1 cellular context compared by ENCODE assay signal in the genomic region with DNA sequence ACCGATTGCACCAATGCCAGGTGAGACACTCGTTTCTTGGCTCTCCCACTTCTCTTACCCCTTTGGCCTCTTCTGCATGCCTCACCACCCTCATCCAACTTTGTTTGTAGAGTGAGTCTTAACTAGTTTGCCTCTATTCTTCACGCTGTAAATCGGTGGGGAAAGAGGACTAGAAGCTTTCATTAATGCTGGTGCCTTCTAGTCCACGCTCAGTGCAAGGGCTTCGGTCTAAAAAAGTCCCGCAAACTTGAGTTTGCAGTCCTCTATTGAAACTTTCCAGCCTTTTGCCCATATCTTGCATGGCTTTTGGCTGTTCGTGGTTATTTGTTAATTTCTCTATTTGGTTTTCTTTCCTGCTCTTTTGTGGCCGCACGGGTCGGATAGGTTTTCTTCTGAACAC.
TF ChIP-seq lines count a peak whose summit lies in the region.

No MANE protein-coding gene starts in this region.

TF ChIP-seq in HEK293, 187 proteins besides CTCF, POLR2A, EP300 and RAD21 (continued from another document):
- TF ChIP-seq BCL11A (tag by site-specific recombination; IDR thresholded peaks at IDR 0.05; ENCODE audit: low read depth) (no peak), OSR2 (tag by site-specific recombination; IDR thresholded peaks at IDR 0.05) (no peak), ZNF571 (tag by site-specific recombination; IDR thresholded peaks at IDR 0.05) (no peak), ZNF423 (tag by site-specific recombination; IDR thresholded peaks at IDR 0.05) (no peak), ZNF157 (tag by site-specific recombination; IDR thresholded peaks at IDR 0.05) (no peak), ZNF785 (tag by site-specific recombination; IDR thresholded peaks at IDR 0.05) (no peak), ZNF623 (tag by site-specific recombination; IDR thresholded peaks at IDR 0.05) (no peak), ZNF211 (tag by site-specific recombination; IDR thresholded peaks at IDR 0.05; ENCODE audit: low read depth) (no peak), ZNF664 (tag by site-specific recombination; IDR thresholded peaks at IDR 0.05) (no peak)
- TF ChIP-seq, protein P1, sequence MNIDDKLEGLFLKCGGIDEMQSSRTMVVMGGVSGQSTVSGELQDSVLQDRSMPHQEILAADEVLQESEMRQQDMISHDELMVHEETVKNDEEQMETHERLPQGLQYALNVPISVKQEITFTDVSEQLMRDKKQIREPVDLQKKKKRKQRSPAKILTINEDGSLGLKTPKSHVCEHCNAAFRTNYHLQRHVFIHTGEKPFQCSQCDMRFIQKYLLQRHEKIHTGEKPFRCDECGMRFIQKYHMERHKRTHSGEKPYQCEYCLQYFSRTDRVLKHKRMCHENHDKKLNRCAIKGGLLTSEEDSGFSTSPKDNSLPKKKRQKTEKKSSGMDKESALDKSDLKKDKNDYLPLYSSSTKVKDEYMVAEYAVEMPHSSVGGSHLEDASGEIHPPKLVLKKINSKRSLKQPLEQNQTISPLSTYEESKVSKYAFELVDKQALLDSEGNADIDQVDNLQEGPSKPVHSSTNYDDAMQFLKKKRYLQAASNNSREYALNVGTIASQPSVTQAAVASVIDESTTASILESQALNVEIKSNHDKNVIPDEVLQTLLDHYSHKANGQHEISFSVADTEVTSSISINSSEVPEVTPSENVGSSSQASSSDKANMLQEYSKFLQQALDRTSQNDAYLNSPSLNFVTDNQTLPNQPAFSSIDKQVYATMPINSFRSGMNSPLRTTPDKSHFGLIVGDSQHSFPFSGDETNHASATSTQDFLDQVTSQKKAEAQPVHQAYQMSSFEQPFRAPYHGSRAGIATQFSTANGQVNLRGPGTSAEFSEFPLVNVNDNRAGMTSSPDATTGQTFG (tag by site-specific recombination; IDR thresholded peaks at IDR 0.05; ENCODE audit: borderline replicate concordance), result no peak
